ENCODE assay signal across 13 cellular contexts in the genomic region with DNA sequence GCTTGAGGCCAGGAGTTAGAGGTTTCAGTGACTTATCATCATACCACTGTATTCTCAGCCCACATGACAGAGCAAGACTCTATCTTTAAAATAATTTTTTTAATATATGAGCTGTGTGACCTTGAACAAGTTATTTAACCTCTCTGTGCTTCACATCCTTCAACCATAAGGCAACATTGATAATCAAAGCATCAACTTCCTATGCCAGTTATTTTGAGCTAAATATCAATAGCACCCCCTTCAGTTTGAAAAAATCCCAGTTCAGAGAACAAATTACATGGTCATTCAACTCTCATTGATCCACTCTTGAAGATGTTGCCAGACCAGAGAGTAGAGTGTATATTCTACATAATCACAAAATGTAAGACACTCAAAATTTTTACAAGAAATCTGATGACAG. TPM values are rescaled to one million over a fixed set of nuclear protein-coding genes. Genes with fewer than 3 reads are reported as not detected.
DNase-seq lines count a peak whose midpoint lies in the region; ATAC-seq, FAIRE-seq and TF ChIP-seq lines count a peak whose summit lies in the region.
"Had no signal": no experiment of that assay in that cellular context is flagged by ENCODE, and none has a peak within 500 bp of the region (broad histone marks: within the 10 kb centered on the region; RNA-seq: fewer than 3 reads in every experiment).

No MANE protein-coding gene starts in this region.

- peaks cover 7% of the 10 kb centered on the region; the same call in 1 of the 2 replicates for H3K4me1 ChIP-seq in GM23338 (ENCODE audit: insufficient read depth)
- H3K4me1 ChIP-seq in endodermal cell (ENCODE audit: control insufficient read depth, insufficient read depth, low read length) = no peaks in the 10 kb centered on the region
- H3K4me1 ChIP-seq: lower lobe of right lung had no signal

- H3K27ac Mint-ChIP-seq in GM23338 = no peak overlapping the region
- H3K27ac Mint-ChIP-seq in endodermal cell = no peak overlapping the region
- H3K27ac Mint-ChIP-seq: CD4-positive, CD25-positive, alpha-beta regulatory T cell; T-helper 1 cell treated with Interleukin-12 subunit alpha and Interleukin-12 subunit beta and Interleukin-4 antibody, amounts not matched to agents 30 μg/mL and 1 μg/mL, for 36 hours had no signal

- H4K20me1 ChIP-seq in GM23338 (replicated peaks; ENCODE audit: insufficient read depth) = no peaks in the 10 kb centered on the region

- FAIRE-seq in D721Med (lab: Jason Lieb, UNC) = no peak
- FAIRE-seq: colon had no signal

- H3K4me1 Mint-ChIP-seq in GM23338 (peaks cover 7% of the 10 kb centered on the region), endodermal cell (no peaks in the 10 kb centered on the region)
- H3K4me1 Mint-ChIP-seq: CD4-positive, CD25-positive, alpha-beta regulatory T cell had no signal

- peaks cover 4% of the 10 kb centered on the region for H3K27me3 Mint-ChIP-seq in GM23338 (ENCODE audit: insufficient read depth, low read depth, poor library complexity)
- H3K27me3 Mint-ChIP-seq in endodermal cell (ENCODE audit: insufficient read depth) = no peaks in the 10 kb centered on the region

- H3K36me3 ChIP-seq in GM23338 (ENCODE audit: insufficient read depth) (no peaks in the 10 kb centered on the region), endodermal cell (ENCODE audit: control insufficient read depth, insufficient read depth, low read length) (no peaks in the 10 kb centered on the region)
- H3K36me3 ChIP-seq: lower lobe of right lung had no signal

- H2AFZ ChIP-seq in GM23338 = no peak overlapping the region

- no peak overlapping the region for H3K9ac ChIP-seq in endodermal cell (ENCODE audit: extremely low read depth, low read length, poor library complexity, severe bottlenecking)

- H3K9me3 ChIP-seq in endodermal cell (ENCODE audit: control insufficient read depth, low read length) = no peaks in the 10 kb centered on the region
- H3K9me3 ChIP-seq: lower lobe of right lung had no signal

- ATAC-seq in GM23338 (no peak), HG03095 (IDR thresholded peaks at IDR 0.05; ENCODE audit: unreplicated experiment) (no peak), GM19452 (IDR thresholded peaks at IDR 0.05; ENCODE audit: unreplicated experiment) (no peak)
- no peak for ATAC-seq in stimulated activated naive CD8-positive, alpha-beta T cell treated with anti-CD3 and anti-CD28 coated beads, Interleukin-15, Interleukin-2, amounts not matched to agents 100 U/mL and 50 U/mL, for 24 hours
- ATAC-seq: lower lobe of right lung had no signal

- H3K4me3 Mint-ChIP-seq in GM23338 = no peak overlapping the region
- H3K4me3 Mint-ChIP-seq in endodermal cell = no peak overlapping the region
- H3K4me3 Mint-ChIP-seq: CD4-positive, CD25-positive, alpha-beta regulatory T cell; T-helper 1 cell treated with Interleukin-12 subunit alpha and Interleukin-12 subunit beta and Interleukin-4 antibody, amounts not matched to agents 30 μg/mL and 1 μg/mL, for 36 hours had no signal

- H3K27ac ChIP-seq in GM23338 (ENCODE audit: low read depth) (no peak overlapping the region), endodermal cell (ENCODE audit: low read depth, low read length) (no peak overlapping the region)
- H3K27ac ChIP-seq: lower lobe of right lung had no signal

- H3K79me2 ChIP-seq in GM23338 (replicated peaks; ENCODE audit: insufficient read depth) = no peaks in the 10 kb centered on the region

- no peaks in the 10 kb centered on the region for H3K9me2 ChIP-seq in GM23338 (ENCODE audit: insufficient read depth)

- no peaks in the 10 kb centered on the region for H3F3A ChIP-seq in GM23338 (replicated peaks; ENCODE audit: low read depth)

- H3K27me3 ChIP-seq in GM23338 (ENCODE audit: insufficient read depth) = no peaks in the 10 kb centered on the region
- H3K27me3 ChIP-seq in endodermal cell (ENCODE audit: control insufficient read depth, insufficient read depth, low read length, poor library complexity, severe bottlenecking) = no peaks in the 10 kb centered on the region

- DNase-seq in D721Med (ENCODE audit: insufficient read length, low spot score) (no peak), GM23338 (ENCODE audit: low spot score) (peak; percentile 51), NCI-H748 (lab: John Stamatoyannopoulos, UW; ENCODE audit: unreplicated experiment) (peak; percentile 75), endodermal cell (no peak), A172 (ENCODE audit: low spot score) (no peak)
- no peak for DNase-seq in stimulated activated naive CD8-positive, alpha-beta T cell treated with anti-CD3 and anti-CD28 coated beads, Interleukin-15, Interleukin-2, amounts not matched to agents 100 U/mL and 50 U/mL, for 24 hours
- DNase-seq: activated CD4-positive, CD25-positive, alpha-beta regulatory T cell treated with anti-CD3 and anti-CD28 coated beads, Interleukin-2, amount 50 U/mL, for 72 hours; lower lobe of right lung had no signal

- no peak overlapping the region for H3K4me2 ChIP-seq in GM23338

- H3K4me3 ChIP-seq in GM23338 (no peak overlapping the region), endodermal cell (ENCODE audit: low read length) (no peak overlapping the region)
- H3K4me3 ChIP-seq: lower lobe of right lung had no signal

- H3K36me3 Mint-ChIP-seq in GM23338 (ENCODE audit: low read depth) = no peaks in the 10 kb centered on the region
- H3K36me3 Mint-ChIP-seq in endodermal cell (ENCODE audit: low read depth) = no peaks in the 10 kb centered on the region
- H3K36me3 Mint-ChIP-seq: CD4-positive, CD25-positive, alpha-beta regulatory T cell had no signal

- no peaks in the 10 kb centered on the region; the same call in 1 of the 3 replicates for H3K9me3 Mint-ChIP-seq in GM23338
- peaks cover 2% of the 10 kb centered on the region for H3K9me3 Mint-ChIP-seq in endodermal cell
- H3K9me3 Mint-ChIP-seq: T-helper 1 cell treated with Interleukin-12 subunit alpha and Interleukin-12 subunit beta and Interleukin-4 antibody, amounts not matched to agents 30 μg/mL and 1 μg/mL, for 36 hours had no signal

- TF ChIP-seq CTCF in D721Med (IDR thresholded peaks at IDR 0.05; ENCODE audit: insufficient read depth, missing control alignments) (peak; percentile 50), GM23338 (conservative IDR thresholded peaks at IDR 0.05; ENCODE audit: low read depth in 2 of 2) (peak; percentile 54 to 55), endodermal cell (conservative IDR thresholded peaks at IDR 0.05) (peak; percentile 61)

TF ChIP-seq in GM23338, 12 proteins besides CTCF, POLR2A, EP300 and RAD21 (continues in another document):
- TF ChIP-seq POLR2AphosphoS5 (IDR thresholded peaks at IDR 0.05; ENCODE audit: low read depth) = no peak
- TF ChIP-seq ZNF114 (CRISPR knock-in tag; IDR thresholded peaks at IDR 0.05) = no peak
- no peak for TF ChIP-seq NANOG (IDR thresholded peaks at IDR 0.05; ENCODE audit: borderline replicate concordance)
- TF ChIP-seq EZH2phosphoT487 (IDR thresholded peaks at IDR 0.05; ENCODE audit: unreplicated experiment) = no peak
- TF ChIP-seq STAT1 (IDR thresholded peaks at IDR 0.05; ENCODE audit: unreplicated experiment) = no peak

RNA-seq across cellular contexts. Expression of a gene that starts 53.0 kb away (rescaled TPM):
- 166 and 183 TPM in 2 replicates for total RNA-seq in GM23338 (2014; rRNA removed; shearing (Covaris generic))
- 154 and 163 TPM in 2 replicates for polyA plus RNA-seq in GM23338 (2016; fragmentation: Nextera tagmentation; extraction: Ambion mirVana)
- 10 to 100 TPM; 23.5 to 34.4 TPM for total RNA-seq in endodermal cell
- polyA plus RNA-seq in endodermal cell (2013, experiment 1 of 2) = 115 TPM
- polyA plus RNA-seq in endodermal cell (2013, experiment 2 of 2) = 57.6 TPM
- 19.8 and 24.0 TPM in 2 replicates for total RNA-seq in A172 (2014; rRNA removed; shearing (Covaris generic))

Comparison
In these comparisons a context has a peak if more than half of its experiments do, and no peak if none do; other contexts are left out.
1. DNase-seq: peak in GM23338 (single experiment) and NCI-H748 (single experiment); none in D721Med (single experiment), endodermal cell (single experiment), A172 (single experiment) and stimulated activated naive CD8-positive, alpha-beta T cell treated with anti-CD3 and anti-CD28 coated beads, Interleukin-15, Interleukin-2, amounts not matched to agents 100 U/mL and 50 U/mL, for 24 hours (single experiment).
2. Peak in every context shown above with its lines, with median percentiles within 50 percentile points of each other: CTCF ChIP-seq.